In the genomic region with DNA sequence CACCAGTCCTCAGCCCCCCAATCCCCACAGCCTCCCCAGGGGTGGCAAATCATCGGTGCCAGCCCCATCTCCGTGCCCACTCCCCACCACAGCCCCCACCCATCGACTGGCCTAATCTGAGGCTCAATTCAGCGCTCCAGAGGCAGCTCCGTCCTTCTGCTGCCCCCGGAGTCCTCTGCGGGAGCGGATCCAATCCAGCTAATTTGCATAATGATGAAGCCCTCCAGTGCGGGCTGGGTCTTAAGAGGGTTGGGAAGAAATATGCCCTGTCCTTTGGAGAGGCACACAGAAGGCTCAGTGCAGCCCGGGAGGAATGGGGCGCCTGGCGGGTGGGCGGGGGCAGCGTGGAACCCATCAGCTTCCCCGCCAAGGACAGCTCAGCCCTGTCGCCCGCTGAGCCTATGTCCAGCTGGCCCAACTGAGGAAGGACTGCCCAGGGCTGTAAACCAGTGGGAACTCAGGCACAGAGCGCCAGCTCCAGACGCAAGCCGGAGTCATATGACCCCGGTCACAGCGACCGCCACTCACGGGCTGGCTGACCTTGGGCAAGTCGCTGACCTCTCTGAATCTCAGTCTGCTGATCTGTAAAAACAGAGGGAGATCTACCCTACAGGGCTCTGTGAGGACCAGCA, we compare ENCODE assay signal across 1 cellular context.
TF ChIP-seq lines count a peak whose summit lies in the region.

No MANE protein-coding gene starts in this region.

TF ChIP-seq in GM23338, 12 proteins besides CTCF, POLR2A, EP300 and RAD21:
- TF ChIP-seq EZH2 (IDR thresholded peaks at IDR 0.05; ENCODE audit: low read depth, unreplicated experiment) (no peak), JUNB (IDR thresholded peaks at IDR 0.05; ENCODE audit: unreplicated experiment) (no peak), EZH2phosphoT487 (IDR thresholded peaks at IDR 0.05; ENCODE audit: unreplicated experiment) (no peak), POLR2AphosphoS5 (IDR thresholded peaks at IDR 0.05; ENCODE audit: low read depth) (no peak), ZNF114 (CRISPR knock-in tag; IDR thresholded peaks at IDR 0.05) (no peak), CREB1 (CRISPR knock-in tag; IDR thresholded peaks at IDR 0.05; ENCODE audit: low read depth) (no peak), ZNF331 (CRISPR knock-in tag; IDR thresholded peaks at IDR 0.05; ENCODE audit: low read depth) (no peak)
- TF ChIP-seq, protein P1, sequence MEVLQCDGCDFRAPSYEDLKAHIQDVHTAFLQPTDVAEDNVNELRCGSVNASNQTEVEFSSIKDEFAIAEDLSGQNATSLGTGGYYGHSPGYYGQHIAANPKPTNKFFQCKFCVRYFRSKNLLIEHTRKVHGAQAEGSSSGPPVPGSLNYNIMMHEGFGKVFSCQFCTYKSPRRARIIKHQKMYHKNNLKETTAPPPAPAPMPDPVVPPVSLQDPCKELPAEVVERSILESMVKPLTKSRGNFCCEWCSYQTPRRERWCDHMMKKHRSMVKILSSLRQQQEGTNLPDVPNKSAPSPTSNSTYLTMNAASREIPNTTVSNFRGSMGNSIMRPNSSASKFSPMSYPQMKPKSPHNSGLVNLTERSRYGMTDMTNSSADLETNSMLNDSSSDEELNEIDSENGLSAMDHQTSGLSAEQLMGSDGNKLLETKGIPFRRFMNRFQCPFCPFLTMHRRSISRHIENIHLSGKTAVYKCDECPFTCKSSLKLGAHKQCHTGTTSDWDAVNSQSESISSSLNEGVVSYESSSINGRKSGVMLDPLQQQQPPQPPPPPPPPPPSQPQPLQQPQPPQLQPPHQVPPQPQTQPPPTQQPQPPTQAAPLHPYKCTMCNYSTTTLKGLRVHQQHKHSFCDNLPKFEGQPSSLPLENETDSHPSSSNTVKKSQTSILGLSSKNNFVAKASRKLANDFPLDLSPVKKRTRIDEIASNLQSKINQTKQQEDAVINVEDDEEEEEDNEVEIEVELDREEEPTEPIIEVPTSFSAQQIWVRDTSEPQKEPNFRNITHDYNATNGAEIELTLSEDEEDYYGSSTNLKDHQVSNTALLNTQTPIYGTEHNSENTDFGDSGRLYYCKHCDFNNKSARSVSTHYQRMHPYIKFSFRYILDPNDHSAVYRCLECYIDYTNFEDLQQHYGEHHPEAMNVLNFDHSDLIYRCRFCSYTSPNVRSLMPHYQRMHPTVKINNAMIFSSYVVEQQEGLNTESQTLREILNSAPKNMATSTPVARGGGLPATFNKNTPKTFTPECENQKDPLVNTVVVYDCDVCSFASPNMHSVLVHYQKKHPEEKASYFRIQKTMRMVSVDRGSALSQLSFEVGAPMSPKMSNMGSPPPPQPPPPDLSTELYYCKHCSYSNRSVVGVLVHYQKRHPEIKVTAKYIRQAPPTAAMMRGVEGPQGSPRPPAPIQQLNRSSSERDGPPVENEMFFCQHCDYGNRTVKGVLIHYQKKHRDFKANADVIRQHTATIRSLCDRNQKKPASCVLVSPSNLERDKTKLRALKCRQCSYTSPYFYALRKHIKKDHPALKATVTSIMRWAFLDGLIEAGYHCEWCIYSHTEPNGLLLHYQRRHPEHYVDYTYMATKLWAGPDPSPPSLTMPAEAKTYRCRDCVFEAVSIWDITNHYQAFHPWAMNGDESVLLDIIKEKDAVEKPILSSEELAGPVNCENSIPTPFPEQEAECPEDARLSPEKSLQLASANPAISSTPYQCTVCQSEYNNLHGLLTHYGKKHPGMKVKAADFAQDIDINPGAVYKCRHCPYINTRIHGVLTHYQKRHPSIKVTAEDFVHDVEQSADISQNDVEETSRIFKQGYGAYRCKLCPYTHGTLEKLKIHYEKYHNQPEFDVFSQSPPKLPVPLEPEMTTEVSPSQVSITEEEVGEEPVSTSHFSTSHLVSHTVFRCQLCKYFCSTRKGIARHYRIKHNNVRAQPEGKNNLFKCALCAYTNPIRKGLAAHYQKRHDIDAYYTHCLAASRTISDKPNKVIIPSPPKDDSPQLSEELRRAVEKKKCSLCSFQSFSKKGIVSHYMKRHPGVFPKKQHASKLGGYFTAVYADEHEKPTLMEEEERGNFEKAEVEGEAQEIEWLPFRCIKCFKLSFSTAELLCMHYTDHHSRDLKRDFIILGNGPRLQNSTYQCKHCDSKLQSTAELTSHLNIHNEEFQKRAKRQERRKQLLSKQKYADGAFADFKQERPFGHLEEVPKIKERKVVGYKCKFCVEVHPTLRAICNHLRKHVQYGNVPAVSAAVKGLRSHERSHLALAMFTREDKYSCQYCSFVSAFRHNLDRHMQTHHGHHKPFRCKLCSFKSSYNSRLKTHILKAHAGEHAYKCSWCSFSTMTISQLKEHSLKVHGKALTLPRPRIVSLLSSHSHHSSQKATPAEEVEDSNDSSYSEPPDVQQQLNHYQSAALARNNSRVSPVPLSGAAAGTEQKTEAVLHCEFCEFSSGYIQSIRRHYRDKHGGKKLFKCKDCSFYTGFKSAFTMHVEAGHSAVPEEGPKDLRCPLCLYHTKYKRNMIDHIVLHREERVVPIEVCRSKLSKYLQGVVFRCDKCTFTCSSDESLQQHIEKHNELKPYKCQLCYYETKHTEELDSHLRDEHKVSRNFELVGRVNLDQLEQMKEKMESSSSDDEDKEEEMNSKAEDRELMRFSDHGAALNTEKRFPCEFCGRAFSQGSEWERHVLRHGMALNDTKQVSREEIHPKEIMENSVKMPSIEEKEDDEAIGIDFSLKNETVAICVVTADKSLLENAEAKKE (CRISPR knock-in tag; IDR thresholded peaks at IDR 0.05) = no peak
- TF ChIP-seq, protein P2, sequence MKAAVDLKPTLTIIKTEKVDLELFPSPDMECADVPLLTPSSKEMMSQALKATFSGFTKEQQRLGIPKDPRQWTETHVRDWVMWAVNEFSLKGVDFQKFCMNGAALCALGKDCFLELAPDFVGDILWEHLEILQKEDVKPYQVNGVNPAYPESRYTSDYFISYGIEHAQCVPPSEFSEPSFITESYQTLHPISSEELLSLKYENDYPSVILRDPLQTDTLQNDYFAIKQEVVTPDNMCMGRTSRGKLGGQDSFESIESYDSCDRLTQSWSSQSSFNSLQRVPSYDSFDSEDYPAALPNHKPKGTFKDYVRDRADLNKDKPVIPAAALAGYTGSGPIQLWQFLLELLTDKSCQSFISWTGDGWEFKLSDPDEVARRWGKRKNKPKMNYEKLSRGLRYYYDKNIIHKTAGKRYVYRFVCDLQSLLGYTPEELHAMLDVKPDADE (IDR thresholded peaks at IDR 0.05) = no peak
- TF ChIP-seq, protein P3, sequence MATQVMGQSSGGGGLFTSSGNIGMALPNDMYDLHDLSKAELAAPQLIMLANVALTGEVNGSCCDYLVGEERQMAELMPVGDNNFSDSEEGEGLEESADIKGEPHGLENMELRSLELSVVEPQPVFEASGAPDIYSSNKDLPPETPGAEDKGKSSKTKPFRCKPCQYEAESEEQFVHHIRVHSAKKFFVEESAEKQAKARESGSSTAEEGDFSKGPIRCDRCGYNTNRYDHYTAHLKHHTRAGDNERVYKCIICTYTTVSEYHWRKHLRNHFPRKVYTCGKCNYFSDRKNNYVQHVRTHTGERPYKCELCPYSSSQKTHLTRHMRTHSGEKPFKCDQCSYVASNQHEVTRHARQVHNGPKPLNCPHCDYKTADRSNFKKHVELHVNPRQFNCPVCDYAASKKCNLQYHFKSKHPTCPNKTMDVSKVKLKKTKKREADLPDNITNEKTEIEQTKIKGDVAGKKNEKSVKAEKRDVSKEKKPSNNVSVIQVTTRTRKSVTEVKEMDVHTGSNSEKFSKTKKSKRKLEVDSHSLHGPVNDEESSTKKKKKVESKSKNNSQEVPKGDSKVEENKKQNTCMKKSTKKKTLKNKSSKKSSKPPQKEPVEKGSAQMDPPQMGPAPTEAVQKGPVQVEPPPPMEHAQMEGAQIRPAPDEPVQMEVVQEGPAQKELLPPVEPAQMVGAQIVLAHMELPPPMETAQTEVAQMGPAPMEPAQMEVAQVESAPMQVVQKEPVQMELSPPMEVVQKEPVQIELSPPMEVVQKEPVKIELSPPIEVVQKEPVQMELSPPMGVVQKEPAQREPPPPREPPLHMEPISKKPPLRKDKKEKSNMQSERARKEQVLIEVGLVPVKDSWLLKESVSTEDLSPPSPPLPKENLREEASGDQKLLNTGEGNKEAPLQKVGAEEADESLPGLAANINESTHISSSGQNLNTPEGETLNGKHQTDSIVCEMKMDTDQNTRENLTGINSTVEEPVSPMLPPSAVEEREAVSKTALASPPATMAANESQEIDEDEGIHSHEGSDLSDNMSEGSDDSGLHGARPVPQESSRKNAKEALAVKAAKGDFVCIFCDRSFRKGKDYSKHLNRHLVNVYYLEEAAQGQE (IDR thresholded peaks at IDR 0.05; ENCODE audit: unreplicated experiment) = no peak
